Comparison of ENCODE assay signal across 32 cellular contexts in the genomic region with DNA sequence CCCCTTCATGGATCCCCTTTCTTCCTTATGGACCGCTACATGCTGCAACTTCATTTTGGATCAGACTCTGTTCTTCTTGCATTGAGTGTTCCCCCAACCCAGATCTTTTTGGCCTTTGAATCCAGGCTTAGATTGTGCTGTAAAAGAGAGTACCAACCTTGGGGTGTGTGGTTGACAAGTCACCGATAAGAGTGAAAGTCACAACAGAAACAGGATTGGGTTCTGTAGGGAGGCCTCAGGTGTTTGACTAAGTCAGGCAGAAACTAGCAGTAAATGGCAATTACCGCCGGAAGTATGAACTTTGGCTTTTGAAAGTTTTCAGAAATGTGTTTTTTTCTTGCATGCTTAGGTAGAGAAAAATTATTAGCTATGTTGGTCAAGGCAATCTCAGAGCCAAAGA.
"Had no signal": no experiment of that assay in that cellular context is flagged by ENCODE, and none has a peak within 500 bp of the region (broad histone marks: within the 10 kb centered on the region; RNA-seq: fewer than 3 reads in every experiment).

No MANE protein-coding gene starts in this region.

- H3K9me3 ChIP-seq: adrenal gland, body of pancreas, colonic mucosa had no signal

- H3K4me1 ChIP-seq: adrenal gland, body of pancreas, colonic mucosa, heart left ventricle had no signal

- H3K27me3 ChIP-seq: adrenal gland, body of pancreas, cardiac muscle cell, colonic mucosa, heart left ventricle had no signal

- DNase-seq: activated B cell treated with CpG ODN at 0.5 μM for 24 hours; activated CD4-positive, alpha-beta T cell treated with anti-CD3 and anti-CD28 coated beads for 48 hours; activated CD4-positive, alpha-beta T cell treated with anti-CD3 and anti-CD28 coated beads, Interleukin-2, amount 50 U/mL, for 1 hour; activated CD4-positive, alpha-beta T cell treated with anti-CD3 and anti-CD28 coated beads, Interleukin-2, amount 50 U/mL, for 48 hours; activated CD8-positive, alpha-beta memory T cell treated with anti-CD3 and anti-CD28 coated beads for 24 hours; activated CD8-positive, alpha-beta T cell treated with anti-CD3 and anti-CD28 coated beads for 36 hours; activated effector memory CD4-positive, alpha-beta T cell treated with Interleukin-2 at 50 U/mL for 16 hours; activated naive CD4-positive, alpha-beta T cell treated with anti-CD3 and anti-CD28 coated beads for 36 hours; activated naive CD8-positive, alpha-beta T cell treated with anti-CD3 and anti-CD28 coated beads for 36 hours; activated naive CD8-positive, alpha-beta T cell treated with anti-CD3 and anti-CD28 coated beads, Interleukin-2, amount 50 U/mL, for 24 hours; activated T-cell treated with anti-CD3 and anti-CD28 coated beads, Interleukin-2, amount 50 U/mL, for 4 hours; adrenal gland; amygdala; aorta; body of pancreas; central memory CD4-positive, alpha-beta T cell; cerebellar nuclear complex; colonic mucosa; effector CD8-positive, alpha-beta T cell; endodermal cell; foreskin fibroblast; glutamatergic neuron; heart left ventricle; T-helper 17 cell; T1000; WERI-Rb-1 had no signal

- H3K27ac Mint-ChIP-seq: activated B cell treated with CpG ODN at 0.5 μM for 24 hours; activated CD8-positive, alpha-beta T cell treated with anti-CD3 and anti-CD28 coated beads for 36 hours; activated naive CD4-positive, alpha-beta T cell treated with anti-CD3 and anti-CD28 coated beads for 36 hours; activated naive CD4-positive, alpha-beta T cell treated with anti-CD3 and anti-CD28 coated beads, Interleukin-2, amount 50 U/mL, for 24 hours; activated naive CD8-positive, alpha-beta T cell treated with anti-CD3 and anti-CD28 coated beads for 36 hours; activated naive CD8-positive, alpha-beta T cell treated with anti-CD3 and anti-CD28 coated beads, Interleukin-2, amount 50 U/mL, for 24 hours; activated T-helper 17 cell treated with anti-CD3 and anti-CD28 coated beads, Interleukin-2, amount 50 U/mL, for 72 hours; endodermal cell; T-helper 17 cell; T-helper 2 cell treated with Interferon-gamma antibody and Interleukin-4, amounts not matched to agents 5 μg/mL and 100 μg/mL, for 36 hours had no signal

- H3K4me1 Mint-ChIP-seq: endodermal cell had no signal

- H3K4me3 ChIP-seq: adrenal gland, body of pancreas, cardiac muscle cell, colonic mucosa, heart left ventricle had no signal

- ATAC-seq: activated CD4-positive, CD25-positive, alpha-beta regulatory T cell treated with anti-CD3 and anti-CD28 coated beads, Interleukin-2, amount 50 U/mL, for 24 hours; activated CD8-positive, alpha-beta T cell treated with anti-CD3 and anti-CD28 coated beads for 36 hours; activated naive CD8-positive, alpha-beta T cell treated with anti-CD3 and anti-CD28 coated beads, Interleukin-2, amount 50 U/mL, for 24 hours; activated T-cell treated with anti-CD3 and anti-CD28 coated beads, Interleukin-2, amount 50 U/mL, for 4 hours; activated T-helper 17 cell treated with anti-CD3 and anti-CD28 coated beads, Interleukin-2, amount 50 U/mL, for 72 hours; body of pancreas; esophagus mucosa; heart left ventricle; T-helper 17 cell had no signal

- H3K27me3 Mint-ChIP-seq: activated CD8-positive, alpha-beta T cell treated with anti-CD3 and anti-CD28 coated beads for 36 hours; activated naive CD4-positive, alpha-beta T cell treated with anti-CD3 and anti-CD28 coated beads, Interleukin-2, amount 50 U/mL, for 24 hours; activated naive CD8-positive, alpha-beta T cell treated with anti-CD3 and anti-CD28 coated beads for 36 hours; activated naive CD8-positive, alpha-beta T cell treated with anti-CD3 and anti-CD28 coated beads, Interleukin-2, amount 50 U/mL, for 24 hours; activated T-helper 17 cell treated with anti-CD3 and anti-CD28 coated beads, Interleukin-2, amount 50 U/mL, for 72 hours; T-helper 17 cell had no signal

- H3K36me3 Mint-ChIP-seq: activated naive CD4-positive, alpha-beta T cell treated with anti-CD3 and anti-CD28 coated beads, Interleukin-2, amount 50 U/mL, for 24 hours had no signal

- H3K9me3 Mint-ChIP-seq: activated naive CD4-positive, alpha-beta T cell treated with anti-CD3 and anti-CD28 coated beads for 36 hours; activated naive CD4-positive, alpha-beta T cell treated with anti-CD3 and anti-CD28 coated beads, Interleukin-2, amount 50 U/mL, for 24 hours; activated naive CD8-positive, alpha-beta T cell treated with anti-CD3 and anti-CD28 coated beads, Interleukin-2, amount 50 U/mL, for 24 hours; activated T-cell treated with anti-CD3 and anti-CD28 coated beads, Interleukin-2, amount 50 U/mL, for 4 hours; activated T-helper 17 cell treated with anti-CD3 and anti-CD28 coated beads, Interleukin-2, amount 50 U/mL, for 72 hours; endodermal cell; T-helper 2 cell treated with Interferon-gamma antibody and Interleukin-4, amounts not matched to agents 5 μg/mL and 100 μg/mL, for 36 hours had no signal

- H3K4me3 Mint-ChIP-seq: activated B cell treated with CpG ODN at 0.5 μM for 24 hours; activated CD8-positive, alpha-beta T cell treated with anti-CD3 and anti-CD28 coated beads for 36 hours; activated naive CD4-positive, alpha-beta T cell treated with anti-CD3 and anti-CD28 coated beads for 36 hours; activated naive CD4-positive, alpha-beta T cell treated with anti-CD3 and anti-CD28 coated beads, Interleukin-2, amount 50 U/mL, for 24 hours; activated naive CD8-positive, alpha-beta T cell treated with anti-CD3 and anti-CD28 coated beads for 36 hours; activated naive CD8-positive, alpha-beta T cell treated with anti-CD3 and anti-CD28 coated beads, Interleukin-2, amount 50 U/mL, for 24 hours; activated T-cell treated with anti-CD3 and anti-CD28 coated beads, Interleukin-2, amount 50 U/mL, for 4 hours; activated T-helper 17 cell treated with anti-CD3 and anti-CD28 coated beads, Interleukin-2, amount 50 U/mL, for 72 hours; endodermal cell; T-helper 17 cell; T-helper 2 cell treated with Interferon-gamma antibody and Interleukin-4, amounts not matched to agents 5 μg/mL and 100 μg/mL, for 36 hours had no signal

- H3K27ac ChIP-seq: adrenal gland, body of pancreas, cardiac muscle cell, colonic mucosa, heart left ventricle, WERI-Rb-1 had no signal

- H3K36me3 ChIP-seq: adrenal gland, cardiac muscle cell, colonic mucosa, heart left ventricle, WERI-Rb-1 had no signal
